ENCODE assay signal across 8 cellular contexts in genomic region chr19:1265611-1266115, GRCh38. TPM values are rescaled to one million over a fixed set of nuclear protein-coding genes. Genes with fewer than 3 reads are reported as not detected.
DNase-seq lines count a peak whose midpoint lies in the region; ATAC-seq and TF ChIP-seq lines count a peak whose summit lies in the region.

No MANE protein-coding gene starts in this region.

- ATAC-seq in left cardiac atrium (peak in 1 of 2 donors; percentile 2), gastrocnemius medialis (no peak), GM18520 (IDR thresholded peaks at IDR 0.05; ENCODE audit: unreplicated experiment) (no peak), GM18858 (IDR thresholded peaks at IDR 0.05; ENCODE audit: unreplicated experiment) (no peak)

- H3K4me1 ChIP-seq in CD8-positive, alpha-beta memory T cell (ENCODE audit: insufficient read depth, low read length), result peaks cover 59% of the 10 kb centered on the region
- H3K4me1 ChIP-seq in gastrocnemius medialis, result peaks cover 50 to 56% of the 10 kb centered on the region in 2 donors

- H3K4me3 Mint-ChIP-seq in CD8-positive, alpha-beta memory T cell, result peak overlapping the region; percentile 38 to 88 (median 68)
- H3K4me3 Mint-ChIP-seq in activated naive CD8-positive, alpha-beta T cell treated with anti-CD3 and anti-CD28 coated beads for 36 hours, result peak overlapping the region; percentile 42

- peaks cover 3 to 13% (median 3%) of the 10 kb centered on the region in 3 donors for H3K36me3 Mint-ChIP-seq in CD8-positive, alpha-beta memory T cell
- H3K36me3 Mint-ChIP-seq in activated naive CD8-positive, alpha-beta T cell treated with anti-CD3 and anti-CD28 coated beads for 36 hours, result peaks cover 25% of the 10 kb centered on the region

- no peak for TF ChIP-seq POLR2A in gastrocnemius medialis (IDR thresholded peaks at IDR 0.05)

- intact Hi-C loops in left cardiac atrium (cut with DNase I), result loop anchor here in 1 of 2 donors (2.0 kb wide), 1 partner anchor 23 kb away; no protein-coding TSS in a partner anchor
- intact Hi-C loops in gastrocnemius medialis (cut with DNase I; ENCODE audit: low total_unique reads), result loop anchor here (1.0 to 2.0 kb wide), 2 partner anchors 12 to 51 kb away; no protein-coding TSS in a partner anchor

- H3K36me3 ChIP-seq in CD8-positive, alpha-beta memory T cell (ENCODE audit: insufficient read depth, low read length), result no peaks in the 10 kb centered on the region
- H3K36me3 ChIP-seq in MG63 (peaks cover 11% of the 10 kb centered on the region), gastrocnemius medialis (no peaks in the 10 kb centered on the region)

- no peaks in the 10 kb centered on the region for H3K9me3 Mint-ChIP-seq in CD8-positive, alpha-beta memory T cell
- H3K9me3 Mint-ChIP-seq in activated naive CD8-positive, alpha-beta T cell treated with anti-CD3 and anti-CD28 coated beads for 36 hours, result no peaks in the 10 kb centered on the region

- no peaks in the 10 kb centered on the region for H3K9me3 ChIP-seq in CD8-positive, alpha-beta memory T cell (ENCODE audit: low read length)
- H3K9me3 ChIP-seq in MG63 (no peaks in the 10 kb centered on the region), gastrocnemius medialis (no peaks in the 10 kb centered on the region)

- no peak for TF ChIP-seq CTCF in gastrocnemius medialis (IDR thresholded peaks at IDR 0.05 in 4 of 5, conservative IDR thresholded peaks at IDR 0.05 in 1 of 5)

- H3K4me1 Mint-ChIP-seq in CD8-positive, alpha-beta memory T cell, result peaks cover 40 to 74% (median 43%) of the 10 kb centered on the region in 3 donors
- H3K4me1 Mint-ChIP-seq in activated naive CD8-positive, alpha-beta T cell treated with anti-CD3 and anti-CD28 coated beads for 36 hours, result peaks cover 52% of the 10 kb centered on the region

- no peaks in the 10 kb centered on the region for H3K27me3 ChIP-seq in CD8-positive, alpha-beta memory T cell (ENCODE audit: insufficient read depth, low read length, poor library complexity, severe bottlenecking)
- H3K27me3 ChIP-seq in MG63 (no peaks in the 10 kb centered on the region), gastrocnemius medialis (no peaks in the 10 kb centered on the region)

- H3K27ac ChIP-seq in CD8-positive, alpha-beta memory T cell (ENCODE audit: low read depth, low read length), result peak overlapping the region; percentile 73
- H3K27ac ChIP-seq in gastrocnemius medialis, result peak overlapping the region; percentile 92 to 99 (median 98)

- H3K27ac Mint-ChIP-seq in CD8-positive, alpha-beta memory T cell, result peak overlapping the region; percentile 33 to 96 (median 80)
- H3K27ac Mint-ChIP-seq in activated naive CD8-positive, alpha-beta T cell treated with anti-CD3 and anti-CD28 coated beads for 36 hours, result peak overlapping the region; percentile 59

- in situ Hi-C loops in gastrocnemius medialis (cut with MboI; ENCODE audit: low sequenced_read_pairs in 4 of 4), result no loop called here

- POLR2A ChIA-PET in CD8-positive, alpha-beta memory T cell (lab: Charles Lee), result interaction anchor here (1.8 to 5.0 kb wide), 4 partner anchors 10 to 21 kb away, joined by 7 to 280 read pairs (median 37); partner anchors contain the start of gene FAM174C

- CTCF ChIA-PET in CD8-positive, alpha-beta memory T cell (lab: Charles Lee), result interaction anchor here (1.1 to 10.3 kb wide), 7 partner anchors 10 to 240 kb away, joined by 3 to 484 read pairs (median 8); partner anchors contain the start of genes ATP5F1D, CNN2 and FAM174C

- peak overlapping the region; percentile 62 for H3K4me3 ChIP-seq in CD8-positive, alpha-beta memory T cell (ENCODE audit: low read length)
- peak overlapping the region; percentile 49 for H3K4me3 ChIP-seq in MG63
- peak overlapping the region; percentile 37 to 86 (median 60) for H3K4me3 ChIP-seq in gastrocnemius medialis

- H3K27me3 Mint-ChIP-seq in CD8-positive, alpha-beta memory T cell, result peaks cover 0 to 4% of the 10 kb centered on the region in 2 donors
- H3K27me3 Mint-ChIP-seq in activated naive CD8-positive, alpha-beta T cell treated with anti-CD3 and anti-CD28 coated beads for 36 hours, result peaks cover 4% of the 10 kb centered on the region

- DNase-seq in CD8-positive, alpha-beta memory T cell, result peak in 4 of 5 donors; percentile 38 to 85 (median 42)
- peak; percentile 88 for DNase-seq in MG63
- peak; percentile 71 for DNase-seq in activated naive CD8-positive, alpha-beta T cell treated with anti-CD3 and anti-CD28 coated beads for 36 hours
- peak; percentile 84 for DNase-seq in left cardiac atrium
- DNase-seq in gastrocnemius medialis, result peak in 1 of 2 donors; percentile 81
- DNase-seq in effector CD4-positive, alpha-beta T cell, result no peak

RNA-seq across cellular contexts. Expression of gene CIRBP, which starts 3.5 kb away (rescaled TPM):
- total RNA-seq in CD8-positive, alpha-beta memory T cell, result 100 to 1,000 TPM; 253 to 258 TPM
- polyA plus RNA-seq in CD8-positive, alpha-beta memory T cell, result 238 TPM
- total RNA-seq in MG63 (2014; rRNA removed; shearing (Covaris generic); ENCODE audit: low replicate concordance), result 64.1 and 68.5 TPM in 2 replicates
- total RNA-seq in activated naive CD8-positive, alpha-beta T cell treated with anti-CD3 and anti-CD28 coated beads for 36 hours, result 100 to 1,000 TPM; 208 to 216 TPM
- total RNA-seq in left cardiac atrium (100 to 1,000 TPM; 229 to 379 TPM), gastrocnemius medialis (100 to 1,000 TPM; 274 to 578 (median 418) TPM)

RNA-seq across cellular contexts. Expression of gene FAM174C, which starts 9.7 kb away (rescaled TPM):
- total RNA-seq in CD8-positive, alpha-beta memory T cell, result 100 to 1,000 TPM; 113 TPM
- 100 TPM for polyA plus RNA-seq in CD8-positive, alpha-beta memory T cell
- total RNA-seq in MG63 (2014; rRNA removed; shearing (Covaris generic); ENCODE audit: low replicate concordance), result 32.2 and 57.2 TPM in 2 replicates
- 100 to 1,000 TPM in 1 of 2 experiments, 10 to 100 TPM in 1; 99.8 to 101 TPM for total RNA-seq in activated naive CD8-positive, alpha-beta T cell treated with anti-CD3 and anti-CD28 coated beads for 36 hours
- 10 to 100 TPM; 19.2 to 21.4 TPM for total RNA-seq in left cardiac atrium
- 10 to 100 TPM; 18.7 to 36.7 (median 28.7) TPM for total RNA-seq in gastrocnemius medialis

RNA-seq across cellular contexts. Expression of gene MIDN, which starts 17.3 kb away (rescaled TPM):
- 10 to 100 TPM; 39.8 to 45.3 TPM for total RNA-seq in CD8-positive, alpha-beta memory T cell
- polyA plus RNA-seq in CD8-positive, alpha-beta memory T cell, result 14.6 TPM
- 4.6 and 5.7 TPM in 2 replicates for total RNA-seq in MG63 (2014; rRNA removed; shearing (Covaris generic); ENCODE audit: low replicate concordance)
- 10 to 100 TPM; 29.3 to 29.6 TPM for total RNA-seq in activated naive CD8-positive, alpha-beta T cell treated with anti-CD3 and anti-CD28 coated beads for 36 hours
- 100 to 1,000 TPM in 1 of 2 donors, 10 to 100 TPM in 1; 58.7 to 148 TPM for total RNA-seq in left cardiac atrium
- total RNA-seq in gastrocnemius medialis, result 100 to 1,000 TPM in 2 of 4 donors, 10 to 100 TPM in 2; 34.9 to 117 (median 86.3) TPM

RNA-seq across cellular contexts. Expression of gene EFNA2, which starts 20.0 kb away (rescaled TPM):
- total RNA-seq in CD8-positive, alpha-beta memory T cell, result not detected
- not detected for polyA plus RNA-seq in CD8-positive, alpha-beta memory T cell
- total RNA-seq in MG63 (2014; rRNA removed; shearing (Covaris generic); ENCODE audit: low replicate concordance), result 0.76 TPM in 1 of 2 replicates, not detected in the other
- not detected for total RNA-seq in activated naive CD8-positive, alpha-beta T cell treated with anti-CD3 and anti-CD28 coated beads for 36 hours
- total RNA-seq in left cardiac atrium (not detected), gastrocnemius medialis (not detected)

RNA-seq across cellular contexts. Expression of gene ATP5F1D, which starts 24.1 kb away (rescaled TPM):
- 100 to 1,000 TPM; 179 to 180 TPM for total RNA-seq in CD8-positive, alpha-beta memory T cell
- 271 TPM for polyA plus RNA-seq in CD8-positive, alpha-beta memory T cell
- 29.4 and 33.8 TPM in 2 replicates for total RNA-seq in MG63 (2014; rRNA removed; shearing (Covaris generic); ENCODE audit: low replicate concordance)
- 100 to 1,000 TPM; 175 to 177 TPM for total RNA-seq in activated naive CD8-positive, alpha-beta T cell treated with anti-CD3 and anti-CD28 coated beads for 36 hours
- total RNA-seq in left cardiac atrium (100 to 1,000 TPM; 540 to 639 TPM), gastrocnemius medialis (100 to 1,000 TPM; 189 to 442 (median 273) TPM)
